In the genomic region with DNA sequence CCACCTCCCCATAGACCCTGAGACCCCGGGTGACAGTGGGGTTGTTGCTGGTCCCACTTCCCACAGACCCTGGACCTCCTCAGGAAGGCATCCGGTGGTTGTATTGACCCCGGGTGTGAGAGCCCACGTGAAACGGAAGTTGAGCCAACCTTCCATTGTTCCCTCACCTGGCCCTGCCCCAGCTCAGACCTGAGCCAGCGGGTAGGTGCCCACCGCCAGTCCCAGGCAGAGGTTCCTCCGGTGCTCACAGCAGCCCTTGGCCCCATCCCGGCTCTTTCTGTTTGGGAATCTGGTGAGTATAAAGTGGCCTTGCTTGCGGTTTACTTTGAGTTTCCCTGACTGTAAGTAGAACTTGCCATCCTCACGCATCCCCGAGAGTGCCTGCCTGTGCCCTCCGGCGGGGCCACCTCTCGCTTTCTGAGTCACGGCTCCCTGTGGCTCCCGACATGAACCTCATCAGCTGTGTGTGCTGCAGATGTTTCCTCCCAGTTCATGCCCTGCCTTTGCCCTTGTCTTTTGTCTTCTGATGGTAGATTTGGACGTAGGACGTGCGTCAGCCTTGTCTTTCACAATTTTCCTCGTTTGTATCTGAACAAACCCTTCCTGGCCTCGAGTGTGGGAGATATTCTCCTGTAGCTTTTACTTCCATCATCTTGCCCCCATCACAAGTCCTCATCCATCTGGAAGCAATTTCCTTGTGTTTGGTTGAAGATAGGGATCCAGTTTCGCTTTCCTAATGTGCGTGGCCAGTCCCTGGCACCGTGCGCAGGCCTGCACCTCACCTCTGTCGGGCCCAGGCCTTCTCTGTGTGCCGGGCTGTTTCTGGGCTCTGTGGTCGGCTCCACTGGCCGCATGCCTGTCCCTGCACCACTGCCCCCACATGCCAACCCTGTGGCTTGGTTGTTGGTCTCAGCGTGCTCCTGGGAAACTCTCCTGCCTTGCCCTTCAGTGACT, we compare ENCODE assay signal across 8 cellular contexts.
DNase-seq lines count a peak whose midpoint lies in the region; ATAC-seq and TF ChIP-seq lines count a peak whose summit lies in the region.

No MANE protein-coding gene starts in this region.

- no peak for ATAC-seq in HG03439 (IDR thresholded peaks at IDR 0.05; ENCODE audit: unreplicated experiment)
- no peak for ATAC-seq in GM21529 (IDR thresholded peaks at IDR 0.05; ENCODE audit: unreplicated experiment)

- TF ChIP-seq EP300 in tibial nerve (IDR thresholded peaks at IDR 0.05) (peak; percentile 76 to 91), ovary (IDR thresholded peaks at IDR 0.05) (no peak)

- H3K36me3 ChIP-seq in adrenal gland (replicated peaks in 1 of 2) (no peaks in the 10 kb centered on the region), tibial nerve (no peaks in the 10 kb centered on the region), ovary (no peaks in the 10 kb centered on the region)

- H3K4me3 ChIP-seq in adrenal gland (no peak overlapping the region), tibial nerve (no peak overlapping the region), ovary (no peak overlapping the region)

- H3K27ac ChIP-seq in adrenal gland (peak overlapping the region in 2 of 5 donors; percentile 6 to 57), tibial nerve (peak overlapping the region in 2 of 4 donors; percentile 82 to 87), ovary (no peak overlapping the region)

- WGBS in adrenal gland, 4 donors: 72 to 83% (median 77%) methylated on average over 24 to 31 of the region's 31 CpGs
- 68 to 78% methylated on average over 30 to 31 of the region's 31 CpGs for WGBS in tibial nerve, 2 donors
- WGBS in ovary, 3 donors: 89 to 92% (median 89%) methylated on average over 31 of the region's 31 CpGs

- no peaks in the 10 kb centered on the region for H3K9me3 ChIP-seq in adrenal gland (replicated peaks in 1 of 3)
- H3K9me3 ChIP-seq in tibial nerve: no peaks in the 10 kb centered on the region
- no peaks in the 10 kb centered on the region for H3K9me3 ChIP-seq in ovary

- H3K27me3 ChIP-seq in adrenal gland (no peaks in the 10 kb centered on the region), tibial nerve (no peaks in the 10 kb centered on the region), ovary (no peaks in the 10 kb centered on the region)

- DNase-seq in activated effector memory CD4-positive, alpha-beta T cell treated with anti-CD3 and anti-CD28 coated beads, Interleukin-2, amount 50 U/mL, for 16 hours: peak; percentile 56
- DNase-seq in activated effector memory CD4-positive, alpha-beta T cell treated with Interleukin-2 at 50 U/mL for 16 hours: no peak
- peak in 4 of 7 donors; percentile 25 to 66 (median 41) for DNase-seq in adrenal gland
- peak; percentile 12 for DNase-seq in iris pigment epithelial cell (ENCODE audit: low read depth)
- peak in 1 of 2 donors; percentile 69 for DNase-seq in tibial nerve (ENCODE audit: low spot score in 2 of 2)
- no peak for DNase-seq in ovary

- H3K4me1 ChIP-seq in adrenal gland (replicated peaks in 1 of 2) (no peaks in the 10 kb centered on the region), tibial nerve (peaks cover 0 to 54% (median 22%) of the 10 kb centered on the region in 4 donors), ovary (ENCODE audit: insufficient read depth) (peaks cover 11% of the 10 kb centered on the region)

- no peak for TF ChIP-seq CTCF in adrenal gland (IDR thresholded peaks at IDR 0.05)
- TF ChIP-seq CTCF in tibial nerve (IDR thresholded peaks at IDR 0.05): no peak
- no peak for TF ChIP-seq CTCF in ovary (IDR thresholded peaks at IDR 0.05)

- TF ChIP-seq POLR2A in adrenal gland (IDR thresholded peaks at IDR 0.05) (no peak), tibial nerve (IDR thresholded peaks at IDR 0.05) (peak in 1 of 2 donors; percentile 30), ovary (IDR thresholded peaks at IDR 0.05) (no peak)

- intact Hi-C loops in adrenal gland (cut with DNase I) (no loop called here), ovary (cut with DNase I) (no loop called here)

Comparison
In these comparisons a context has a peak if more than half of its experiments do, and no peak if none do; other contexts are left out.
1. DNase-seq: peak in activated effector memory CD4-positive, alpha-beta T cell treated with anti-CD3 and anti-CD28 coated beads, Interleukin-2, amount 50 U/mL, for 16 hours (single experiment), adrenal gland (4 of 7) and iris pigment epithelial cell (single experiment); none in activated effector memory CD4-positive, alpha-beta T cell treated with Interleukin-2 at 50 U/mL for 16 hours (single experiment) and ovary (0 of 5).